In genomic region chr10:44035474-44036197, GRCh38 we compare ENCODE assay signal across 1 cellular context.
TF ChIP-seq lines count a peak whose summit lies in the region.

No MANE protein-coding gene starts in this region.

TF ChIP-seq in HepG2, 621 proteins besides CTCF, POLR2A, EP300 and RAD21 (continued from another document):
- TF ChIP-seq BRD4 (CRISPR knock-in tag; IDR thresholded peaks at IDR 0.05) (no peak), ZNF883 (CRISPR knock-in tag; IDR thresholded peaks at IDR 0.05; ENCODE audit: not compliant biosample characterization) (no peak), NFE2L1 (CRISPR knock-in tag; IDR thresholded peaks at IDR 0.05; ENCODE audit: borderline replicate concordance) (no peak), RXRA (CRISPR knock-in tag; IDR thresholded peaks at IDR 0.05) (no peak), BCL6 (CRISPR knock-in tag; IDR thresholded peaks at IDR 0.05) (no peak), KLF15 (CRISPR knock-in tag; IDR thresholded peaks at IDR 0.05; ENCODE audit: borderline replicate concordance) (no peak), ZNF138 (CRISPR knock-in tag; IDR thresholded peaks at IDR 0.05; ENCODE audit: low read depth) (no peak), HCFC1 (IDR thresholded peaks at IDR 0.05; ENCODE audit: low read depth, low read length) (no peak), ZNF260 (CRISPR knock-in tag; IDR thresholded peaks at IDR 0.05; ENCODE audit: borderline replicate concordance, low read depth) (no peak), NFE2 (CRISPR knock-in tag; IDR thresholded peaks at IDR 0.05) (no peak)
- TF ChIP-seq, protein P1, sequence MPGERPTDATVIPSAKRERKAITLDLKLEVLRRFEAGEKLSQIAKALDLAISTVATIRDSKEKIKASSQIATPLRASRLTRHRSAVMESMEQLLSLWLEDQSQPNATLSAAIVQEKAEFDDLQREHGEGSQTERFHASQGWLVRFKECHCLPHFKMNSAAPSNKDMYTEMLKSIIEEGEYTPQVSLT (CRISPR knock-in tag; IDR thresholded peaks at IDR 0.05; ENCODE audit: borderline replicate concordance, low read depth) = no peak
- TF ChIP-seq, protein P2, sequence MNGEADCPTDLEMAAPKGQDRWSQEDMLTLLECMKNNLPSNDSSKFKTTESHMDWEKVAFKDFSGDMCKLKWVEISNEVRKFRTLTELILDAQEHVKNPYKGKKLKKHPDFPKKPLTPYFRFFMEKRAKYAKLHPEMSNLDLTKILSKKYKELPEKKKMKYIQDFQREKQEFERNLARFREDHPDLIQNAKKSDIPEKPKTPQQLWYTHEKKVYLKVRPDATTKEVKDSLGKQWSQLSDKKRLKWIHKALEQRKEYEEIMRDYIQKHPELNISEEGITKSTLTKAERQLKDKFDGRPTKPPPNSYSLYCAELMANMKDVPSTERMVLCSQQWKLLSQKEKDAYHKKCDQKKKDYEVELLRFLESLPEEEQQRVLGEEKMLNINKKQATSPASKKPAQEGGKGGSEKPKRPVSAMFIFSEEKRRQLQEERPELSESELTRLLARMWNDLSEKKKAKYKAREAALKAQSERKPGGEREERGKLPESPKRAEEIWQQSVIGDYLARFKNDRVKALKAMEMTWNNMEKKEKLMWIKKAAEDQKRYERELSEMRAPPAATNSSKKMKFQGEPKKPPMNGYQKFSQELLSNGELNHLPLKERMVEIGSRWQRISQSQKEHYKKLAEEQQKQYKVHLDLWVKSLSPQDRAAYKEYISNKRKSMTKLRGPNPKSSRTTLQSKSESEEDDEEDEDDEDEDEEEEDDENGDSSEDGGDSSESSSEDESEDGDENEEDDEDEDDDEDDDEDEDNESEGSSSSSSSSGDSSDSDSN (CRISPR knock-in tag; IDR thresholded peaks at IDR 0.05) = no peak
